ENCODE assay signal across 1 cellular context in the genomic region with DNA sequence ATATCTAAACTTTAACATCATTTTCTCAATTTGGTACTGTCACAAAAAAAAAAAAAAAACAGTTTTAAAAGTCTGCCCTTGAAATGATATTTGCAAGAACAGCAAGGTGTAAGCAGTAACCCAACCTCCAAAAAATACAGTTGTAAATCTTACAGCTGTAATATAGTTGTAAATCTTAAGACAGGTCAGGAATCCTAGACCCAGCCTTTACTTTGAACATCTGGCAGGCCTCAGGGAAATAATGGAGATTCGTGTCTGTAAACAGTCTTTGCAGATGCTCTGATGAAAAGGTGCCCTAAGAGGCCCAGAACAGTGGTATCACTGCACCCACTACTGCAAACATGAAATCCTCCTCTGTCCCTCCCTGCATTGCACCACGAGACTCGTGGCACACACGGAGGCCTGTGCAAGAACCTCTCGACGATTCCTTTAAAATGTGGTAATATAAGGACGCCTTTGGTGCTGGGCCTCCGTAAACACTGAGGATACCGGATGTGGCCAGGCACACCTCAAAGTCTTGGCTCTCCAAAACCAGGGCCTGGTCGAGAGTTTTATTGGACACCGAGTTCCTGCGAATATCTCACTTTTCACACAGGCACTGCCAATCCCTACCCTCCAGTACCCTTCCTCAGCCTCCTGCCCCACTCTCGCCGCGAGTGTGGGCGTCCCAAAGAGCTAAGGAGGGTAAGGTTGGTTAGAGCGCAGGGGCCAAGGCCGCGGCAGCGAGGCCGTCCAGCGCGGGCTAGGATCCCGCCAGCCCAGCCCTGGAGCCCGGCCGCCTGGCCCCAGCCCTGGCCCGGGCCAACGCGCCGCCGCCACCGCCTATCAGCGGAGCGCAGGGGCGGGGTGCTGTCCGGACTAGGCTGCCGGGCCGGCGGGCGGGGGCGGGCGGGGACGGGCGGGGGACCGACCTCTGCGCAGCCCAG.
TF ChIP-seq lines count a peak whose summit lies in the region.

No MANE protein-coding gene starts in this region.

TF ChIP-seq in H1, 55 proteins besides CTCF, POLR2A, EP300 and RAD21:
- TF ChIP-seq TBP (IDR thresholded peaks at IDR 0.05; ENCODE audit: low read depth, low read length) (no peak; the same call in 1 of the 2 replicates), TAF1 (IDR thresholded peaks at IDR 0.05; ENCODE audit: low read depth, low read length) (peak; percentile 69), CTBP2 (IDR thresholded peaks at IDR 0.05; ENCODE audit: borderline replicate concordance, insufficient read depth, insufficient read length, low read length) (no peak), POLR2AphosphoS5 (IDR thresholded peaks at IDR 0.05; ENCODE audit: low read depth, low read length) (peak; percentile 72; the same call in 1 of the 2 replicates), SP1 (IDR thresholded peaks at IDR 0.05; ENCODE audit: low read depth, low read length) (no peak), EZH2 (IDR thresholded peaks at IDR 0.05; ENCODE audit: low read depth, low read length, severe bottlenecking) (no peak), KDM5A (IDR thresholded peaks at IDR 0.05; ENCODE audit: low read length) (no peak), ASH2L (IDR thresholded peaks at IDR 0.05; ENCODE audit: low read length) (peak; percentile 81), TCF12 (IDR thresholded peaks at IDR 0.05; ENCODE audit: low read depth, low read length) (no peak), TAF7 (optimal IDR thresholded peaks at IDR 0.05; ENCODE audit: borderline replicate concordance, low read depth, low read length) (peak; percentile 52), KDM4A (IDR thresholded peaks at IDR 0.05; ENCODE audit: low read depth, low read length, severe bottlenecking) (peak; percentile 53), SP2 (IDR thresholded peaks at IDR 0.05; ENCODE audit: low read length) (no peak), SRF (IDR thresholded peaks at IDR 0.05; ENCODE audit: low read depth, low read length) (no peak), SIX5 (IDR thresholded peaks at IDR 0.05; ENCODE audit: low read depth, low read length) (no peak), GTF2F1 (IDR thresholded peaks at IDR 0.05; ENCODE audit: borderline replicate concordance, low read depth, low read length) (no peak)
- TF ChIP-seq, protein P1, sequence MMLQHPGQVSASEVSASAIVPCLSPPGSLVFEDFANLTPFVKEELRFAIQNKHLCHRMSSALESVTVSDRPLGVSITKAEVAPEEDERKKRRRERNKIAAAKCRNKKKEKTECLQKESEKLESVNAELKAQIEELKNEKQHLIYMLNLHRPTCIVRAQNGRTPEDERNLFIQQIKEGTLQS (IDR thresholded peaks at IDR 0.05; ENCODE audit: insufficient read depth, low read depth, low read length), result no peak
- TF ChIP-seq, protein P2, sequence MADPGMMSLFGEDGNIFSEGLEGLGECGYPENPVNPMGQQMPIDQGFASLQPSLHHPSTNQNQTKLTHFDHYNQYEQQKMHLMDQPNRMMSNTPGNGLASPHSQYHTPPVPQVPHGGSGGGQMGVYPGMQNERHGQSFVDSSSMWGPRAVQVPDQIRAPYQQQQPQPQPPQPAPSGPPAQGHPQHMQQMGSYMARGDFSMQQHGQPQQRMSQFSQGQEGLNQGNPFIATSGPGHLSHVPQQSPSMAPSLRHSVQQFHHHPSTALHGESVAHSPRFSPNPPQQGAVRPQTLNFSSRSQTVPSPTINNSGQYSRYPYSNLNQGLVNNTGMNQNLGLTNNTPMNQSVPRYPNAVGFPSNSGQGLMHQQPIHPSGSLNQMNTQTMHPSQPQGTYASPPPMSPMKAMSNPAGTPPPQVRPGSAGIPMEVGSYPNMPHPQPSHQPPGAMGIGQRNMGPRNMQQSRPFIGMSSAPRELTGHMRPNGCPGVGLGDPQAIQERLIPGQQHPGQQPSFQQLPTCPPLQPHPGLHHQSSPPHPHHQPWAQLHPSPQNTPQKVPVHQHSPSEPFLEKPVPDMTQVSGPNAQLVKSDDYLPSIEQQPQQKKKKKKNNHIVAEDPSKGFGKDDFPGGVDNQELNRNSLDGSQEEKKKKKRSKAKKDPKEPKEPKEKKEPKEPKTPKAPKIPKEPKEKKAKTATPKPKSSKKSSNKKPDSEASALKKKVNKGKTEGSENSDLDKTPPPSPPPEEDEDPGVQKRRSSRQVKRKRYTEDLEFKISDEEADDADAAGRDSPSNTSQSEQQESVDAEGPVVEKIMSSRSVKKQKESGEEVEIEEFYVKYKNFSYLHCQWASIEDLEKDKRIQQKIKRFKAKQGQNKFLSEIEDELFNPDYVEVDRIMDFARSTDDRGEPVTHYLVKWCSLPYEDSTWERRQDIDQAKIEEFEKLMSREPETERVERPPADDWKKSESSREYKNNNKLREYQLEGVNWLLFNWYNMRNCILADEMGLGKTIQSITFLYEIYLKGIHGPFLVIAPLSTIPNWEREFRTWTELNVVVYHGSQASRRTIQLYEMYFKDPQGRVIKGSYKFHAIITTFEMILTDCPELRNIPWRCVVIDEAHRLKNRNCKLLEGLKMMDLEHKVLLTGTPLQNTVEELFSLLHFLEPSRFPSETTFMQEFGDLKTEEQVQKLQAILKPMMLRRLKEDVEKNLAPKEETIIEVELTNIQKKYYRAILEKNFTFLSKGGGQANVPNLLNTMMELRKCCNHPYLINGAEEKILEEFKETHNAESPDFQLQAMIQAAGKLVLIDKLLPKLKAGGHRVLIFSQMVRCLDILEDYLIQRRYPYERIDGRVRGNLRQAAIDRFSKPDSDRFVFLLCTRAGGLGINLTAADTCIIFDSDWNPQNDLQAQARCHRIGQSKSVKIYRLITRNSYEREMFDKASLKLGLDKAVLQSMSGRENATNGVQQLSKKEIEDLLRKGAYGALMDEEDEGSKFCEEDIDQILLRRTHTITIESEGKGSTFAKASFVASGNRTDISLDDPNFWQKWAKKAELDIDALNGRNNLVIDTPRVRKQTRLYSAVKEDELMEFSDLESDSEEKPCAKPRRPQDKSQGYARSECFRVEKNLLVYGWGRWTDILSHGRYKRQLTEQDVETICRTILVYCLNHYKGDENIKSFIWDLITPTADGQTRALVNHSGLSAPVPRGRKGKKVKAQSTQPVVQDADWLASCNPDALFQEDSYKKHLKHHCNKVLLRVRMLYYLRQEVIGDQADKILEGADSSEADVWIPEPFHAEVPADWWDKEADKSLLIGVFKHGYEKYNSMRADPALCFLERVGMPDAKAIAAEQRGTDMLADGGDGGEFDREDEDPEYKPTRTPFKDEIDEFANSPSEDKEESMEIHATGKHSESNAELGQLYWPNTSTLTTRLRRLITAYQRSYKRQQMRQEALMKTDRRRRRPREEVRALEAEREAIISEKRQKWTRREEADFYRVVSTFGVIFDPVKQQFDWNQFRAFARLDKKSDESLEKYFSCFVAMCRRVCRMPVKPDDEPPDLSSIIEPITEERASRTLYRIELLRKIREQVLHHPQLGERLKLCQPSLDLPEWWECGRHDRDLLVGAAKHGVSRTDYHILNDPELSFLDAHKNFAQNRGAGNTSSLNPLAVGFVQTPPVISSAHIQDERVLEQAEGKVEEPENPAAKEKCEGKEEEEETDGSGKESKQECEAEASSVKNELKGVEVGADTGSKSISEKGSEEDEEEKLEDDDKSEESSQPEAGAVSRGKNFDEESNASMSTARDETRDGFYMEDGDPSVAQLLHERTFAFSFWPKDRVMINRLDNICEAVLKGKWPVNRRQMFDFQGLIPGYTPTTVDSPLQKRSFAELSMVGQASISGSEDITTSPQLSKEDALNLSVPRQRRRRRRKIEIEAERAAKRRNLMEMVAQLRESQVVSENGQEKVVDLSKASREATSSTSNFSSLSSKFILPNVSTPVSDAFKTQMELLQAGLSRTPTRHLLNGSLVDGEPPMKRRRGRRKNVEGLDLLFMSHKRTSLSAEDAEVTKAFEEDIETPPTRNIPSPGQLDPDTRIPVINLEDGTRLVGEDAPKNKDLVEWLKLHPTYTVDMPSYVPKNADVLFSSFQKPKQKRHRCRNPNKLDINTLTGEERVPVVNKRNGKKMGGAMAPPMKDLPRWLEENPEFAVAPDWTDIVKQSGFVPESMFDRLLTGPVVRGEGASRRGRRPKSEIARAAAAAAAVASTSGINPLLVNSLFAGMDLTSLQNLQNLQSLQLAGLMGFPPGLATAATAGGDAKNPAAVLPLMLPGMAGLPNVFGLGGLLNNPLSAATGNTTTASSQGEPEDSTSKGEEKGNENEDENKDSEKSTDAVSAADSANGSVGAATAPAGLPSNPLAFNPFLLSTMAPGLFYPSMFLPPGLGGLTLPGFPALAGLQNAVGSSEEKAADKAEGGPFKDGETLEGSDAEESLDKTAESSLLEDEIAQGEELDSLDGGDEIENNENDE (IDR thresholded peaks at IDR 0.05; ENCODE audit: insufficient replicate concordance, low read length), result no peak
TF ChIP-seq in H1: peak in this region for 5.
